ENCODE assay signal across 15 cellular contexts in the genomic region with DNA sequence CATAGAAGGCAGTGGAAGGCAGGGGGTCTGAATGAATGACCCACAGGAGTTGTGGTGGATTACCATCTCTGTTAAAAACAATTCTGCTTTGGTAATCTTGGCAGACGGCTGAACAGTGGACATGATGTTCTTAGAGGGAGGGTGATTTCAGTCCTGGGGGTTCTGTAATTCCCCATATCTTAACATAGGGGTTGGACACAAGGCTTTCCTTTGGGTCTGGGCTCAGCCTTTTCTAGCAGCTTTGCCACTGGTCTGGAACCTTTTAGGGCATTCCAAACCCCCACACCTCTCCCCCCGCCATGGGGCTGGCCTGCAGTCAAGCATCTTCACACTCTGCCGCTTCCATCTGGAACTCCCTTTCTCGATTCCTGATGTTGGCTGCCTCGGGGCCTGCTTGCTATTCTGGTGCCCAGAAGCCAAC. TPM values are rescaled to one million over a fixed set of nuclear protein-coding genes. Genes with fewer than 3 reads are reported as not detected.
DNase-seq lines count a peak whose midpoint lies in the region; ATAC-seq and TF ChIP-seq lines count a peak whose summit lies in the region.
"Had no signal": no experiment of that assay in that cellular context is flagged by ENCODE, and none has a peak within 500 bp of the region (broad histone marks: within the 10 kb centered on the region; RNA-seq: fewer than 3 reads in every experiment).

No MANE protein-coding gene starts in this region.

- no CpG with 5 or more reads among the region's 5 CpGs for WGBS in H9 (ENCODE audit: extremely low coverage, insufficient read length, low lambda C conversion rate)

- no peak overlapping the region for H3K4ac ChIP-seq in H9 (ENCODE audit: low read depth, low read length)

- H3K4me3 ChIP-seq in dorsolateral prefrontal cortex (no peak overlapping the region), right atrium auricular region (no peak overlapping the region), stomach smooth muscle (ENCODE audit: low read length in 2 of 2) (no peak overlapping the region)
- H3K4me3 ChIP-seq: SJCRH30 had no signal

- no peak overlapping the region for H3K4me2 ChIP-seq in H9 (ENCODE audit: insufficient read depth, insufficient read length, low read length)

- no peaks in the 10 kb centered on the region for H3K79me1 ChIP-seq in H9 (ENCODE audit: insufficient read depth, low read depth, low read length, poor library complexity, severe bottlenecking)

- H3K23me2 ChIP-seq in H9 (ENCODE audit: insufficient read length, low read depth, low read length, poor library complexity, severe bottlenecking): no peaks in the 10 kb centered on the region

- H2BK20ac ChIP-seq in H9 (ENCODE audit: low read depth, low read length, poor library complexity, severe bottlenecking): no peak overlapping the region

- H2BK12ac ChIP-seq in H9 (ENCODE audit: insufficient read length, low read depth, low read length): no peak overlapping the region

- H4K91ac ChIP-seq in H9 (ENCODE audit: insufficient read length, low read depth, low read length): no peak overlapping the region

- no peak overlapping the region for H3K4me3 Mint-ChIP-seq in H9
- H3K4me3 Mint-ChIP-seq: activated CD4-positive, alpha-beta T cell treated with anti-CD3 and anti-CD28 coated beads for 36 hours; activated naive CD4-positive, alpha-beta T cell treated with anti-CD3 and anti-CD28 coated beads for 36 hours; naive thymus-derived CD4-positive, alpha-beta T cell had no signal

- no peak overlapping the region for H2BK15ac ChIP-seq in H9 (ENCODE audit: low read depth, low read length)

- H2BK120ac ChIP-seq in H9 (ENCODE audit: low read depth, low read length, poor library complexity, severe bottlenecking): no peak overlapping the region

- H4K20me1 ChIP-seq in H9 (ENCODE audit: control insufficient read depth, insufficient read depth, insufficient read length): no peaks in the 10 kb centered on the region

- H3K9me3 Mint-ChIP-seq in H9: no peaks in the 10 kb centered on the region
- H3K9me3 Mint-ChIP-seq: activated naive CD4-positive, alpha-beta T cell treated with anti-CD3 and anti-CD28 coated beads for 36 hours; naive thymus-derived CD4-positive, alpha-beta T cell had no signal

- peaks cover 1% of the 10 kb centered on the region; the same call in 1 of the 2 replicates for H3K27me3 Mint-ChIP-seq in H9 (ENCODE audit: low read depth)

- peak; percentile 36 for DNase-seq in GM03348 (ENCODE audit: low spot score)
- peak in 6 of 10 donors; percentile 17 to 64 (median 53) for DNase-seq in dorsolateral prefrontal cortex
- DNase-seq in right atrium auricular region (ENCODE audit: low spot score): no peak
- DNase-seq in effector CD8-positive, alpha-beta T cell (lab: John Stamatoyannopoulos, UW): no peak
- no peak for DNase-seq in activated gamma-delta T cell (lab: John Stamatoyannopoulos, UW)
- no peak for DNase-seq in H9
- DNase-seq: activated CD4-positive, alpha-beta T cell treated with anti-CD3 and anti-CD28 coated beads for 36 hours; activated naive CD4-positive, alpha-beta T cell treated with anti-CD3 and anti-CD28 coated beads for 36 hours; naive thymus-derived CD4-positive, alpha-beta T cell; NCI-H2029; SJCRH30; T1000 had no signal

- H4K5ac ChIP-seq in H9 (ENCODE audit: insufficient read length, low read depth, low read length): no peak overlapping the region

- no peak for TF ChIP-seq CTCF in dorsolateral prefrontal cortex (IDR thresholded peaks at IDR 0.05 in 54 of 56, conservative IDR thresholded peaks at IDR 0.05 in 2 of 56; ENCODE audit: low read depth in 1 of 56, partially characterized antibody in 56 of 56)
- TF ChIP-seq CTCF in right atrium auricular region (IDR thresholded peaks at IDR 0.05): no peak
- TF ChIP-seq CTCF in H9 (conservative IDR thresholded peaks at IDR 0.05): no peak

- H3K36me3 Mint-ChIP-seq in H9 (ENCODE audit: insufficient read depth in 1 of 3, low read depth in 3 of 3): peaks cover 0 to 1% (median 0%) of the 10 kb centered on the region in 3 experiments; a peak in 2 of 7 replicates
- H3K36me3 Mint-ChIP-seq: naive thymus-derived CD4-positive, alpha-beta T cell had no signal

- no peak overlapping the region for H3K56ac ChIP-seq in H9 (ENCODE audit: insufficient read length, low read depth, low read length)

- no peak overlapping the region for H2AFZ ChIP-seq in H9 (ENCODE audit: low read length)

- no peak overlapping the region for H3K23ac ChIP-seq in H9 (ENCODE audit: insufficient read length, low read depth, low read length)

- no peak overlapping the region for H3K14ac ChIP-seq in H9 (ENCODE audit: insufficient read depth, low read length)

- intact Hi-C loops in dorsolateral prefrontal cortex (cut with DNase I): no loop called here

- H4K8ac ChIP-seq in H9 (replicated peaks; ENCODE audit: insufficient read length, low read depth, low read length): no peak overlapping the region

- H2BK5ac ChIP-seq in H9 (ENCODE audit: insufficient read length, low read length): no peak overlapping the region

- H3K9me3 ChIP-seq in right atrium auricular region: no peaks in the 10 kb centered on the region
- no peaks in the 10 kb centered on the region for H3K9me3 ChIP-seq in stomach smooth muscle (ENCODE audit: control insufficient read depth in 2 of 2, low read length in 2 of 2)
- no peaks in the 10 kb centered on the region for H3K9me3 ChIP-seq in H9 (ENCODE audit: control insufficient read depth, low read depth, low read length)
- H3K9me3 ChIP-seq: SJCRH30 had no signal

- H3K36me3 ChIP-seq in right atrium auricular region: no peaks in the 10 kb centered on the region
- no peaks in the 10 kb centered on the region for H3K36me3 ChIP-seq in stomach smooth muscle (ENCODE audit: control insufficient read depth in 2 of 2, insufficient read depth in 2 of 2, low read length in 2 of 2)
- H3K36me3 ChIP-seq: SJCRH30 had no signal

- no peak overlapping the region for H2AK5ac ChIP-seq in H9 (ENCODE audit: insufficient read length, low read length)

- H3K79me2 ChIP-seq in H9 (ENCODE audit: insufficient read depth, low read length): no peaks in the 10 kb centered on the region

- no peak overlapping the region for H3T11ph ChIP-seq in H9 (ENCODE audit: low read length)

- H3K4me1 ChIP-seq in right atrium auricular region (peaks cover 0 to 60% of the 10 kb centered on the region in 2 donors), stomach smooth muscle (ENCODE audit: control insufficient read depth, insufficient read depth, low read length) (peaks cover 49% of the 10 kb centered on the region), H9 (ENCODE audit: insufficient read depth, low read length) (peaks cover 11% of the 10 kb centered on the region; the same call in 1 of the 2 replicates)
- H3K4me1 ChIP-seq: SJCRH30 had no signal

- H3K18ac ChIP-seq in H9 (ENCODE audit: insufficient read length, low read depth, low read length): no peak overlapping the region

- H3K27ac ChIP-seq in dorsolateral prefrontal cortex: peak overlapping the region in 24 of 59 donors; percentile 2 to 63 (median 30)
- H3K27ac ChIP-seq in right atrium auricular region: peak overlapping the region; percentile 66 to 92
- H3K27ac ChIP-seq in stomach smooth muscle (ENCODE audit: low read length): peak overlapping the region; percentile 85
- no peak overlapping the region for H3K27ac ChIP-seq in H9 (ENCODE audit: insufficient read length, low read depth, low read length)
- H3K27ac ChIP-seq: SJCRH30 had no signal

- H3K27me3 ChIP-seq in dorsolateral prefrontal cortex (no peaks in the 10 kb centered on the region), right atrium auricular region (no peaks in the 10 kb centered on the region), stomach smooth muscle (ENCODE audit: control insufficient read depth in 1 of 2, insufficient read depth in 2 of 2, low read length in 2 of 2) (no peaks in the 10 kb centered on the region), H9 (ENCODE audit: insufficient read depth, low read length) (no peaks in the 10 kb centered on the region)
- H3K27me3 ChIP-seq: SJCRH30 had no signal

- H3K27ac Mint-ChIP-seq in H9: no peak overlapping the region
- H3K27ac Mint-ChIP-seq: activated CD4-positive, alpha-beta T cell treated with anti-CD3 and anti-CD28 coated beads for 36 hours; activated naive CD4-positive, alpha-beta T cell treated with anti-CD3 and anti-CD28 coated beads for 36 hours had no signal

- H3K4me1 Mint-ChIP-seq in H9: peaks cover 38% of the 10 kb centered on the region in 2 experiments
- H3K4me1 Mint-ChIP-seq: activated CD4-positive, alpha-beta T cell treated with anti-CD3 and anti-CD28 coated beads for 36 hours had no signal

- ATAC-seq in HG03025 (IDR thresholded peaks at IDR 0.05; ENCODE audit: low FRiP score, unreplicated experiment): no peak
- ATAC-seq: activated CD4-positive, alpha-beta T cell treated with anti-CD3 and anti-CD28 coated beads for 36 hours; HCT116; naive thymus-derived CD4-positive, alpha-beta T cell had no signal

- peak overlapping the region in 1 of 2 donors; percentile 13 for H3K9ac ChIP-seq in stomach smooth muscle (ENCODE audit: low read length in 2 of 2)
- H3K9ac ChIP-seq in H9 (ENCODE audit: extremely low read depth, insufficient read length, low read length): no peak overlapping the region

RNA-seq across cellular contexts. Expression of gene RPL37A, which starts 50.3 kb away (rescaled TPM):
- total RNA-seq in dorsolateral prefrontal cortex (1,000 to 10,000 TPM in 115 of 120 experiments, 100 to 1,000 TPM in 5; 791 to 1,871 (median 1,178) TPM), right atrium auricular region (1,000 to 10,000 TPM in 1 of 2 donors, 100 to 1,000 TPM in 1; 425 to 1,004 TPM), H9 (2021) (3,719 and 3,769 TPM in 2 replicates)

Comparison
In these comparisons a context has a peak if more than half of its experiments do, and no peak if none do; other contexts are left out.
1. DNase-seq: peak in GM03348 (single experiment) and dorsolateral prefrontal cortex (6 of 10); none in right atrium auricular region (single experiment), effector CD8-positive, alpha-beta T cell (single experiment), activated gamma-delta T cell (single experiment) and H9 (single experiment).